10 cellular contexts compared by ENCODE assay signal in the genomic region with DNA sequence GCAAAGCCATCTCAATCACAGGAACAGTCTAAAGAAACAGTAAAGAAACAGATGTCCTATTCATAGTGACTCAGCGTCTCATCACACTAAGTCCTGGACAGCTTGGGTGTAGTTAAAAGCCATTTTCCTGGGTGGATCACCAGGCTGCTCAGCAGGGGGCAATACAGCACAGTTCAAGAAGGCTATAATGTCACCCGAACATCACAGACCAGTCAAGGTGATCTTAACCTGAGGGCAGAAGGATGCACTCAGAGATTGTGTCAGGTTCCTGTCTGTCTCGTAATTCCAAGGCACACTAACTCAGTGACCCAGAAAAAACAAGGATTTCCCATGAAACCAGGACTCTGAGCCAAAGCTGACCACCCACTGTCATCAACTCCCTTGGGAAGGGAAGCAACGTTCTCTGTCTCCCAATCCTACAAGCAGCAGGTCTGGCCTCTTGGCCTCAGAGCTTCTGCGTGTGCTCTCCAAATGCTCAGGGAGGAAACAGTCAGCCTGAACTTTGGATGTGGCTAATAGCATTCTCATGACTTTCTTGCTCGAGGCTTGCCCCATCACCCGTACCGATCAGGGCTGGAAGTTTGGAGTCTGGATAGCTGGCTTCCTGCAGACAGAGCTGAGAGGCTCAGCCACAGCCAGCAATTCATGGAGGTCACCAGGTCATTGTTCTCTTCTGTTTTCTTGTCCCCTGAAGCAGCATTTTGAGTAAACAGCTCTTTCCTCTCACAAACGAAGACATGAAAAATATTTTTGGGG.
A peak's percentile ranks its signal among the peaks of the same experiment; 100 is the strongest.
DNase-seq lines count a peak whose midpoint lies in the region; ATAC-seq and TF ChIP-seq lines count a peak whose summit lies in the region.
"Had no signal": no experiment of that assay in that cellular context is flagged by ENCODE, and none has a peak within 500 bp of the region (broad histone marks: within the 10 kb centered on the region; RNA-seq: fewer than 3 reads in every experiment).

No MANE protein-coding gene starts in this region.

- H3K9me3 ChIP-seq in T-helper 17 cell (ENCODE audit: control insufficient read depth, low read length, poor library complexity, severe bottlenecking), result no peaks in the 10 kb centered on the region

- H3K9me3 Mint-ChIP-seq in stimulated activated effector memory CD8-positive, alpha-beta T cell treated with anti-CD3 and anti-CD28 coated beads, Interleukin-12 subunit alpha, Interleukin-12 subunit beta, amount 100 ng/mL, for 72 hours, result no peaks in the 10 kb centered on the region
- H3K9me3 Mint-ChIP-seq: activated naive CD8-positive, alpha-beta T cell treated with anti-CD3 and anti-CD28 coated beads for 36 hours had no signal

- in situ Hi-C loops in GM13976 (cut with MboI; ENCODE audit: low sequenced_read_pairs, unreplicated experiment), result no loop called here

- no peak overlapping the region for H3K27ac ChIP-seq in foreskin keratinocyte
- H3K27ac ChIP-seq: SK-N-MC had no signal

- peak; percentile 56 for ATAC-seq in SK-N-SH treated with all-trans-retinoic acid at 6 μM for 48 hours
- ATAC-seq in foreskin keratinocyte, result peak; percentile 60
- peak; percentile 16 for ATAC-seq in stimulated activated effector memory CD8-positive, alpha-beta T cell treated with anti-CD3 and anti-CD28 coated beads, Interleukin-12 subunit alpha, Interleukin-12 subunit beta, amount 100 ng/mL, for 72 hours
- ATAC-seq in T-helper 17 cell, result no peak
- ATAC-seq in GM18511 (IDR thresholded peaks at IDR 0.05; ENCODE audit: unreplicated experiment), result no peak
- ATAC-seq in GM19452 (IDR thresholded peaks at IDR 0.05; ENCODE audit: unreplicated experiment), result no peak

- H3K27ac Mint-ChIP-seq in stimulated activated effector memory CD8-positive, alpha-beta T cell treated with anti-CD3 and anti-CD28 coated beads, Interleukin-12 subunit alpha, Interleukin-12 subunit beta, amount 100 ng/mL, for 72 hours, result no peak overlapping the region
- no peak overlapping the region for H3K27ac Mint-ChIP-seq in T-helper 17 cell
- H3K27ac Mint-ChIP-seq: activated naive CD8-positive, alpha-beta T cell treated with anti-CD3 and anti-CD28 coated beads for 36 hours had no signal

- H3K4me3 Mint-ChIP-seq in stimulated activated effector memory CD8-positive, alpha-beta T cell treated with anti-CD3 and anti-CD28 coated beads, Interleukin-12 subunit alpha, Interleukin-12 subunit beta, amount 100 ng/mL, for 72 hours, result no peak overlapping the region
- H3K4me3 Mint-ChIP-seq in T-helper 17 cell, result no peak overlapping the region
- H3K4me3 Mint-ChIP-seq: activated naive CD8-positive, alpha-beta T cell treated with anti-CD3 and anti-CD28 coated beads for 36 hours had no signal

- peak; percentile 36 for TF ChIP-seq CTCF in GM13976 (IDR thresholded peaks at IDR 0.05; ENCODE audit: borderline replicate concordance, control extremely low read depth, extremely low read depth, insufficient read depth, missing control alignments)
- TF ChIP-seq CTCF in foreskin keratinocyte (conservative IDR thresholded peaks at IDR 0.05), result peak; percentile 39

- peaks cover 5% of the 10 kb centered on the region for H3K4me1 Mint-ChIP-seq in stimulated activated effector memory CD8-positive, alpha-beta T cell treated with anti-CD3 and anti-CD28 coated beads, Interleukin-12 subunit alpha, Interleukin-12 subunit beta, amount 100 ng/mL, for 72 hours
- H3K4me1 Mint-ChIP-seq in T-helper 17 cell, result peaks cover 4% of the 10 kb centered on the region

- no peaks in the 10 kb centered on the region for H3K36me3 Mint-ChIP-seq in stimulated activated effector memory CD8-positive, alpha-beta T cell treated with anti-CD3 and anti-CD28 coated beads, Interleukin-12 subunit alpha, Interleukin-12 subunit beta, amount 100 ng/mL, for 72 hours
- peaks cover 4% of the 10 kb centered on the region for H3K36me3 Mint-ChIP-seq in T-helper 17 cell (ENCODE audit: low read depth)
- H3K36me3 Mint-ChIP-seq: activated naive CD8-positive, alpha-beta T cell treated with anti-CD3 and anti-CD28 coated beads for 36 hours had no signal

- DNase-seq in GM13976 (ENCODE audit: low spot score) (no peak), foreskin keratinocyte (peak in 1 of 2 donors; percentile 31), T-helper 17 cell (no peak), NCI-H187 (lab: John Stamatoyannopoulos, UW) (no peak)
- no peak for DNase-seq in stimulated activated effector memory CD8-positive, alpha-beta T cell treated with anti-CD3 and anti-CD28 coated beads, Interleukin-12 subunit alpha, Interleukin-12 subunit beta, amount 100 ng/mL, for 72 hours (ENCODE audit: low spot score in 2 of 2)
- DNase-seq: activated naive CD8-positive, alpha-beta T cell treated with anti-CD3 and anti-CD28 coated beads for 36 hours had no signal

- peaks cover 40% of the 10 kb centered on the region for H3K27me3 Mint-ChIP-seq in T-helper 17 cell

- H3K27me3 ChIP-seq in foreskin keratinocyte, result no peaks in the 10 kb centered on the region

- no peaks in the 10 kb centered on the region for H3K4me1 ChIP-seq in foreskin keratinocyte

TF ChIP-seq in SK-N-SH treated with all-trans-retinoic acid at 6 μM for 48 hours, 23 proteins besides CTCF, POLR2A, EP300 and RAD21:
- TF ChIP-seq ZFP30 (CRISPR knock-in tag; IDR thresholded peaks at IDR 0.05) (no peak), TOX (CRISPR knock-in tag; IDR thresholded peaks at IDR 0.05; ENCODE audit: borderline replicate concordance) (no peak), ZNF565 (CRISPR knock-in tag; conservative IDR thresholded peaks at IDR 0.05; ENCODE audit: low read depth) (no peak), OSR1 (CRISPR knock-in tag; IDR thresholded peaks at IDR 0.05) (no peak), POU6F1 (CRISPR knock-in tag; IDR thresholded peaks at IDR 0.05; ENCODE audit: borderline replicate concordance, low read depth) (no peak), CSRNP3 (CRISPR knock-in tag; IDR thresholded peaks at IDR 0.05) (no peak)
TF ChIP-seq in SK-N-SH treated with all-trans-retinoic acid at 6 μM for 48 hours: peak in this region for 0.

Comparison
In these comparisons a context has a peak if more than half of its experiments do, and no peak if none do; other contexts are left out.
1. ATAC-seq: peak in SK-N-SH treated with all-trans-retinoic acid at 6 μM for 48 hours (single experiment), foreskin keratinocyte (single experiment) and stimulated activated effector memory CD8-positive, alpha-beta T cell treated with anti-CD3 and anti-CD28 coated beads, Interleukin-12 subunit alpha, Interleukin-12 subunit beta, amount 100 ng/mL, for 72 hours (single experiment); none in T-helper 17 cell (single experiment), GM18511 (single experiment) and GM19452 (single experiment).